In genomic region chr4:962231-963208, GRCh38 we compare ENCODE assay signal across 16 cellular contexts. TPM values are rescaled to one million over a fixed set of nuclear protein-coding genes. Genes with fewer than 3 reads are reported as not detected.
DNase-seq lines count a peak whose midpoint lies in the region; ATAC-seq, FAIRE-seq and TF ChIP-seq lines count a peak whose summit lies in the region.
"Had no signal": no experiment of that assay in that cellular context is flagged by ENCODE, and none has a peak within 500 bp of the region (broad histone marks: within the 10 kb centered on the region; RNA-seq: fewer than 3 reads in every experiment).

No MANE protein-coding gene starts in this region.

- TF ChIP-seq CTCF in left ventricle myocardium inferior (IDR thresholded peaks at IDR 0.05; ENCODE audit: borderline replicate concordance) (no peak), K562 (IDR thresholded peaks at IDR 0.05 in 2 of 3, conservative IDR thresholded peaks at IDR 0.05 in 1 of 3; ENCODE audit: insufficient read depth in 2 of 3, low read depth in 1 of 3, low read length in 3 of 3) (no peak), transverse colon (IDR thresholded peaks at IDR 0.05) (no peak)

- peaks cover 2% of the 10 kb centered on the region for H3K36me3 Mint-ChIP-seq in T-helper 2 cell treated with Interferon-gamma antibody and Interleukin-4, amounts not matched to agents 5 μg/mL and 100 μg/mL, for 36 hours (ENCODE audit: low read depth)
- peaks cover 26 to 28% of the 10 kb centered on the region in 2 donors for H3K36me3 Mint-ChIP-seq in stimulated activated naive B cell treated with anti-CD40 and anti-IgM and Interleukin-4, amounts not matched to agents 10 μg/mL and 1 μg/mL and 100 μg/mL, for 72 hours

- H3K4me1 ChIP-seq in left ventricle myocardium inferior, result peaks cover 2% of the 10 kb centered on the region
- H3K4me1 ChIP-seq in K562 (replicated peaks in 1 of 2; ENCODE audit: control insufficient read depth in 2 of 2, insufficient read depth in 2 of 2, low read length in 2 of 2), result peaks cover 0 to 46% of the 10 kb centered on the region in 2 experiments; a peak in 2 of 5 replicates
- peaks cover 0 to 24% (median 9%) of the 10 kb centered on the region in 4 donors for H3K4me1 ChIP-seq in transverse colon
- H3K4me1 ChIP-seq: adrenal gland, parathyroid adenoma had no signal

- CTCF ChIA-PET in K562 (lab: Yijun Ruan, JAX; ENCODE audit: low intra/inter-chr PET ratio), result no interaction called here

- no peak overlapping the region for H3K27ac ChIP-seq in left ventricle myocardium inferior (replicated peaks)
- no peak overlapping the region for H3K27ac ChIP-seq in K562 (ENCODE audit: extremely low read depth, low read depth, low read length)
- H3K27ac ChIP-seq in transverse colon, result peak overlapping the region; percentile 78 to 83 (median 82)
- H3K27ac ChIP-seq: adrenal gland, coronary artery, KMS-11, parathyroid adenoma had no signal

- H3K27me3 Mint-ChIP-seq in T-helper 2 cell treated with Interferon-gamma antibody and Interleukin-4, amounts not matched to agents 5 μg/mL and 100 μg/mL, for 36 hours (ENCODE audit: low read depth), result no peaks in the 10 kb centered on the region
- no peaks in the 10 kb centered on the region for H3K27me3 Mint-ChIP-seq in stimulated activated naive B cell treated with anti-CD40 and anti-IgM and Interleukin-4, amounts not matched to agents 10 μg/mL and 1 μg/mL and 100 μg/mL, for 72 hours

- no peak for ATAC-seq in K562
- no peak for ATAC-seq in stimulated activated naive B cell treated with anti-CD40 and anti-IgM and Interleukin-4, amounts not matched to agents 10 μg/mL and 1 μg/mL and 100 μg/mL, for 72 hours (replicated peaks)

- H3K36me3 ChIP-seq in left ventricle myocardium inferior, result peaks cover 55% of the 10 kb centered on the region
- peaks cover 26% of the 10 kb centered on the region; the same call in 1 of the 3 replicates for H3K36me3 ChIP-seq in K562 (ENCODE audit: control insufficient read depth, insufficient read depth, low read length)
- H3K36me3 ChIP-seq in transverse colon, result peaks cover 0 to 8% (median 0%) of the 10 kb centered on the region in 4 donors

- no peak for TF ChIP-seq POLR2A in K562 (conservative IDR thresholded peaks at IDR 0.05)
- peak; percentile 19 for TF ChIP-seq POLR2A in transverse colon (IDR thresholded peaks at IDR 0.05)

- POLR2A ChIA-PET in K562 (lab: Yijun Ruan, JAX), result interaction anchor here (0.6 to 1.3 kb wide), 2 partner anchors 30 to 397 kb away, joined by 3 to 4 read pairs; partner anchors contain the start of genes GAK and TMEM175

- in situ Hi-C loops in K562 (cut with MboI) (no loop called here), transverse colon (cut with MboI; ENCODE audit: low pct_ligation_motif_present in 1 of 4, low pct_unique_long_range_greater_than_20kb in 1 of 4, low sequenced_read_pairs in 3 of 4) (no loop called here)

- H2AFZ ChIP-seq in K562 (ENCODE audit: low read depth, low read length), result no peak overlapping the region
- H2AFZ ChIP-seq: parathyroid adenoma had no signal

- H3K4me3 Mint-ChIP-seq in T-helper 2 cell treated with Interferon-gamma antibody and Interleukin-4, amounts not matched to agents 5 μg/mL and 100 μg/mL, for 36 hours, result no peak overlapping the region
- no peak overlapping the region for H3K4me3 Mint-ChIP-seq in stimulated activated naive B cell treated with anti-CD40 and anti-IgM and Interleukin-4, amounts not matched to agents 10 μg/mL and 1 μg/mL and 100 μg/mL, for 72 hours
- H3K4me3 Mint-ChIP-seq: T-helper 1 cell treated with Interleukin-12 subunit alpha and Interleukin-12 subunit beta and Interleukin-4 antibody, amounts not matched to agents 30 μg/mL and 1 μg/mL, for 36 hours had no signal

- H3K9me3 ChIP-seq in left ventricle myocardium inferior (replicated peaks) (no peaks in the 10 kb centered on the region), K562 (replicated peaks; ENCODE audit: control insufficient read depth, insufficient read depth, low read depth, low read length) (no peaks in the 10 kb centered on the region), transverse colon (no peaks in the 10 kb centered on the region)
- H3K9me3 ChIP-seq: adrenal gland had no signal

- no peaks in the 10 kb centered on the region for H3K79me2 ChIP-seq in K562 (ENCODE audit: control insufficient read depth, insufficient read depth, low read length)
- H3K79me2 ChIP-seq: parathyroid adenoma had no signal

- no peak overlapping the region; a peak in 1 of 4 replicates for H3K9ac ChIP-seq in K562 (ENCODE audit: insufficient read depth in 1 of 2, low read depth in 2 of 2, low read length in 2 of 2)
- H3K9ac ChIP-seq: KMS-11, parathyroid adenoma had no signal

- H4K20me1 ChIP-seq in K562 (replicated peaks; ENCODE audit: control insufficient read depth, insufficient read depth, low read length), result no peaks in the 10 kb centered on the region

- H3K27me3 ChIP-seq in left ventricle myocardium inferior (ENCODE audit: low read depth) (peaks cover 2% of the 10 kb centered on the region), K562 (ENCODE audit: control insufficient read depth in 2 of 2, insufficient read depth in 2 of 2, low read length in 2 of 2) (no peaks in the 10 kb centered on the region), transverse colon (no peaks in the 10 kb centered on the region)
- H3K27me3 ChIP-seq: adrenal gland had no signal

- no peaks in the 10 kb centered on the region for H3K9me3 Mint-ChIP-seq in T-helper 2 cell treated with Interferon-gamma antibody and Interleukin-4, amounts not matched to agents 5 μg/mL and 100 μg/mL, for 36 hours
- no peaks in the 10 kb centered on the region for H3K9me3 Mint-ChIP-seq in stimulated activated naive B cell treated with anti-CD40 and anti-IgM and Interleukin-4, amounts not matched to agents 10 μg/mL and 1 μg/mL and 100 μg/mL, for 72 hours
- H3K9me3 Mint-ChIP-seq: T-helper 1 cell treated with Interleukin-12 subunit alpha and Interleukin-12 subunit beta and Interleukin-4 antibody, amounts not matched to agents 30 μg/mL and 1 μg/mL, for 36 hours had no signal

- intact Hi-C loops in cardiac septum (cut with DNase I), result no loop called here
- intact Hi-C loops in left ventricle myocardium inferior (cut with micrococcal nuclease), result no loop called here
- intact Hi-C loops in K562 (cut with micrococcal nuclease), result no loop called here
- intact Hi-C loops in transverse colon (cut with DNase I; ENCODE audit: low total_unique reads), result no loop called here

- no TSS peak for BruUV-seq in K562 (replicated peaks; lab: Mats Ljungman, UMichigan)

- no peak for TF ChIP-seq RAD21 in K562 (CRISPR knock-in tag; conservative IDR thresholded peaks at IDR 0.05 in 1 of 2, IDR thresholded peaks at IDR 0.05 in 1 of 2)

- FAIRE-seq in K562 (lab: Jason Lieb, UNC), result no peak

- no peaks in the 10 kb centered on the region for H3K9me1 ChIP-seq in K562 (ENCODE audit: control insufficient read depth, insufficient read depth, low read length)

- TF ChIP-seq EP300 in K562 (IDR thresholded peaks at IDR 0.05; ENCODE audit: low read length) (no peak), transverse colon (IDR thresholded peaks at IDR 0.05; ENCODE audit: low read depth) (no peak)

- H3K4me2 ChIP-seq in K562 (ENCODE audit: insufficient read depth, low read length), result no peak overlapping the region
- H3K4me2 ChIP-seq: KMS-11 had no signal

- no peaks in the 10 kb centered on the region for H3K4me1 Mint-ChIP-seq in T-helper 2 cell treated with Interferon-gamma antibody and Interleukin-4, amounts not matched to agents 5 μg/mL and 100 μg/mL, for 36 hours (ENCODE audit: low read depth)
- no peaks in the 10 kb centered on the region for H3K4me1 Mint-ChIP-seq in stimulated activated naive B cell treated with anti-CD40 and anti-IgM and Interleukin-4, amounts not matched to agents 10 μg/mL and 1 μg/mL and 100 μg/mL, for 72 hours

- DNase-seq in cardiac septum (ENCODE audit: low spot score) (peak; percentile 66), left ventricle myocardium inferior (no peak), NCI-H2081 treated with DMSO at 0.1 percent for 48 hours (lab: John Stamatoyannopoulos, UW) (peak; percentile 71), K562 (ENCODE audit: extremely low read depth in 1 of 4, low spot score in 3 of 4) (no peak), transverse colon (peak; percentile 85)
- no peak for DNase-seq in effector CD8-positive, alpha-beta T cell (lab: John Stamatoyannopoulos, UW)
- DNase-seq in T-helper 2 cell treated with Interferon-gamma antibody and Interleukin-4, amounts not matched to agents 5 μg/mL and 100 μg/mL, for 36 hours (ENCODE audit: low spot score), result no peak
- DNase-seq in stimulated activated naive B cell treated with anti-CD40 and anti-IgM and Interleukin-4, amounts not matched to agents 10 μg/mL and 1 μg/mL and 100 μg/mL, for 72 hours, result no peak
- DNase-seq: activated CD4-positive, alpha-beta T cell treated with anti-CD3 and anti-CD28 coated beads for 4 hours; activated T-cell treated with anti-CD3 and anti-CD28 coated beads, Interleukin-2, amount 50 U/mL, for 48 hours; NCI-H2227 treated with DMSO at 0.1 percent for 48 hours had no signal

- H3K4me3 ChIP-seq in left ventricle myocardium inferior, result no peak overlapping the region
- no peak overlapping the region for H3K4me3 ChIP-seq in K562
- peak overlapping the region in 3 of 4 donors; percentile 6 to 37 (median 14) for H3K4me3 ChIP-seq in transverse colon
- H3K4me3 ChIP-seq: adrenal gland, coronary artery had no signal

- H3K27ac Mint-ChIP-seq in T-helper 2 cell treated with Interferon-gamma antibody and Interleukin-4, amounts not matched to agents 5 μg/mL and 100 μg/mL, for 36 hours, result no peak overlapping the region
- no peak overlapping the region for H3K27ac Mint-ChIP-seq in stimulated activated naive B cell treated with anti-CD40 and anti-IgM and Interleukin-4, amounts not matched to agents 10 μg/mL and 1 μg/mL and 100 μg/mL, for 72 hours
- H3K27ac Mint-ChIP-seq: T-helper 1 cell treated with Interleukin-12 subunit alpha and Interleukin-12 subunit beta and Interleukin-4 antibody, amounts not matched to agents 30 μg/mL and 1 μg/mL, for 36 hours had no signal

- WGBS in K562 (ENCODE audit: insufficient coverage, low coverage, missing lambda C conversion rate), result 93% methylated on average over 34 of the region's 54 CpGs
- 86% methylated on average over 32 of the region's 54 CpGs; no CpG with 5 or more reads in 1 of the 2 donors for WGBS in transverse colon (ENCODE audit: low coverage in 1 of 2), 2 donors

RNA-seq across cellular contexts. Expression of gene DGKQ, which starts 10.8 kb away (rescaled TPM):
- total RNA-seq in cardiac septum, result 5.2 TPM
- total RNA-seq in left ventricle myocardium inferior, result 3.5 TPM
- 27.1 and 96.1 TPM in 2 replicates for total RNA-seq in K562 (2011; cell fraction: chromatin; rRNA removed; ENCODE audit: low replicate concordance)
- 70.2 and 86.6 TPM in 2 replicates for total RNA-seq in K562 (2011; cell fraction: nucleolus; rRNA removed)
- 28.7 and 35.0 TPM in 2 replicates for total RNA-seq in K562 (2011; cell fraction: nucleoplasm; rRNA removed)
- total RNA-seq in K562 (2014; rRNA removed), result 17.0 and 19.1 TPM in 2 replicates
- total RNA-seq in K562 (2014; rRNA removed; fragmentation: Illumina TruSeq; extraction: Trizol), result 1.2 and 1.7 TPM in 2 replicates
- 6.1 and 6.3 TPM in 2 replicates for total RNA-seq in K562 (2015; rRNA removed; fragmentation: Illumina TruSeq; extraction: Trizol)
- 18.4 and 22.0 TPM in 2 replicates for total RNA-seq in K562 (2021)
- polyA plus RNA-seq in K562 (2011; rRNA removed), result 5.6 and 6.8 TPM in 2 replicates
- polyA plus RNA-seq in K562 (2011; cell fraction: cytosol; rRNA removed), result 5.6 and 16.4 TPM in 2 replicates
- polyA plus RNA-seq in K562 (2011; cell fraction: nucleus; rRNA removed), result 86.6 and 144 TPM in 2 replicates
- polyA plus RNA-seq in K562 (2012), result 13.1 and 23.6 TPM in 2 replicates
- 2.6 and 7.3 TPM in 2 replicates for polyA plus RNA-seq in K562 (2014; fragmentation: Illumina TruSeq; extraction: Trizol)
- under 1 TPM; 0.17 to 0.27 TPM for polyA plus RNA-seq in K562 (2014; fragmentation: Nextera tagmentation; extraction: Ambion mirVana)
- polyA plus RNA-seq in K562 (2014; rRNA removed), result 15.3 and 15.7 TPM in 2 replicates
- polyA minus RNA-seq in K562 (2011; rRNA and poly(A)+ RNA removed), result 1.9 and 2.5 TPM in 2 replicates
- polyA minus RNA-seq in K562 (2011; cell fraction: cytosol; rRNA and poly(A)+ RNA removed), result 5.5 and 7.7 TPM in 2 replicates
- 17.1 and 17.2 TPM in 2 replicates for polyA minus RNA-seq in K562 (2011; cell fraction: nucleus; rRNA and poly(A)+ RNA removed)
- 100 to 1,000 TPM in 2 of 4 donors, 10 to 100 TPM in 2; 51.8 to 147 (median 86.0) TPM for total RNA-seq in transverse colon

RNA-seq across cellular contexts. Expression of gene IDUA, which starts 24.3 kb away (rescaled TPM):
- total RNA-seq in cardiac septum (12.9 TPM), left ventricle myocardium inferior (9.0 TPM), K562 (2014; rRNA removed) (9.9 and 10.1 TPM in 2 replicates), K562 (2014; rRNA removed; fragmentation: Illumina TruSeq; extraction: Trizol) (0.26 and 0.69 TPM in 2 replicates), K562 (2015; rRNA removed; fragmentation: Illumina TruSeq; extraction: Trizol) (3.1 and 4.8 TPM in 2 replicates), K562 (2021) (13.6 and 16.1 TPM in 2 replicates), transverse colon (10 to 100 TPM; 25.9 to 78.6 (median 40.4) TPM)
- total RNA-seq in K562 (2011; cell fraction: chromatin; rRNA removed; ENCODE audit: low replicate concordance), result 7.8 and 35.6 TPM in 2 replicates
- total RNA-seq in K562 (2011; cell fraction: nucleolus; rRNA removed), result 35.8 and 36.4 TPM in 2 replicates
- total RNA-seq in K562 (2011; cell fraction: nucleoplasm; rRNA removed), result 12.5 and 18.8 TPM in 2 replicates
- polyA plus RNA-seq in K562 (2011; rRNA removed) (1.2 and 2.2 TPM in 2 replicates), K562 (2014; fragmentation: Illumina TruSeq; extraction: Trizol) (0.30 and 1.2 TPM in 2 replicates), K562 (2014; fragmentation: Nextera tagmentation; extraction: Ambion mirVana) (under 1 TPM; 0.04 to 0.13 TPM), K562 (2014; rRNA removed) (11.2 and 14.1 TPM in 2 replicates)
- polyA plus RNA-seq in K562 (2011; cell fraction: cytosol; rRNA removed), result 0.90 and 2.8 TPM in 2 replicates
- 34.5 and 72.8 TPM in 2 replicates for polyA plus RNA-seq in K562 (2011; cell fraction: nucleus; rRNA removed)
- polyA plus RNA-seq in K562 (2012), result 9.8 and 26.2 TPM in 2 replicates
- polyA minus RNA-seq in K562 (2011; rRNA and poly(A)+ RNA removed), result 0.36 and 0.70 TPM in 2 replicates
- polyA minus RNA-seq in K562 (2011; cell fraction: cytosol; rRNA and poly(A)+ RNA removed), result 7.3 and 13.7 TPM in 2 replicates
- polyA minus RNA-seq in K562 (2011; cell fraction: nucleus; rRNA and poly(A)+ RNA removed), result 10.0 and 12.1 TPM in 2 replicates

RNA-seq across cellular contexts. Expression of gene TMEM175, which starts 30.3 kb away (rescaled TPM):
- total RNA-seq in cardiac septum, result 22.7 TPM
- 20.3 TPM for total RNA-seq in left ventricle myocardium inferior
- total RNA-seq in K562 (2011; cell fraction: chromatin; rRNA removed; ENCODE audit: low replicate concordance), result 55.5 and 132 TPM in 2 replicates
- 80.9 and 84.2 TPM in 2 replicates for total RNA-seq in K562 (2011; cell fraction: nucleolus; rRNA removed)
- total RNA-seq in K562 (2011; cell fraction: nucleoplasm; rRNA removed), result 71.0 and 82.0 TPM in 2 replicates
- 14.9 and 17.7 TPM in 2 replicates for total RNA-seq in K562 (2014; rRNA removed)
- 2.4 and 3.7 TPM in 2 replicates for total RNA-seq in K562 (2014; rRNA removed; fragmentation: Illumina TruSeq; extraction: Trizol)
- 9.4 and 9.5 TPM in 2 replicates for total RNA-seq in K562 (2015; rRNA removed; fragmentation: Illumina TruSeq; extraction: Trizol)
- total RNA-seq in K562 (2021), result 13.8 and 16.9 TPM in 2 replicates
- polyA plus RNA-seq in K562 (2011; rRNA removed), result 11.4 and 28.9 TPM in 2 replicates
- 31.2 and 37.1 TPM in 2 replicates for polyA plus RNA-seq in K562 (2011; cell fraction: cytosol; rRNA removed)
- 373 and 570 TPM in 2 replicates for polyA plus RNA-seq in K562 (2011; cell fraction: nucleus; rRNA removed)
- polyA plus RNA-seq in K562 (2012), result 18.3 and 42.2 TPM in 2 replicates
- 8.5 and 21.5 TPM in 2 replicates for polyA plus RNA-seq in K562 (2014; fragmentation: Illumina TruSeq; extraction: Trizol)
- under 1 TPM; 0.13 to 0.18 TPM for polyA plus RNA-seq in K562 (2014; fragmentation: Nextera tagmentation; extraction: Ambion mirVana)
- polyA plus RNA-seq in K562 (2014; rRNA removed), result 22.5 and 30.9 TPM in 2 replicates
- 7.2 and 7.6 TPM in 2 replicates for polyA minus RNA-seq in K562 (2011; rRNA and poly(A)+ RNA removed)
- 8.2 and 14.5 TPM in 2 replicates for polyA minus RNA-seq in K562 (2011; cell fraction: cytosol; rRNA and poly(A)+ RNA removed)
- 27.3 and 30.2 TPM in 2 replicates for polyA minus RNA-seq in K562 (2011; cell fraction: nucleus; rRNA and poly(A)+ RNA removed)
- 100 to 1,000 TPM in 1 of 4 donors, 10 to 100 TPM in 3; 44.0 to 116 (median 50.5) TPM for total RNA-seq in transverse colon

RNA-seq across cellular contexts. Expression of gene GAK, which starts 30.4 kb away (rescaled TPM):
- total RNA-seq in cardiac septum, result 36.1 TPM
- total RNA-seq in left ventricle myocardium inferior, result 25.1 TPM
- 336 and 571 TPM in 2 replicates for total RNA-seq in K562 (2011; cell fraction: chromatin; rRNA removed; ENCODE audit: low replicate concordance)
- total RNA-seq in K562 (2011; cell fraction: nucleolus; rRNA removed), result 202 and 228 TPM in 2 replicates
- 235 and 247 TPM in 2 replicates for total RNA-seq in K562 (2011; cell fraction: nucleoplasm; rRNA removed)
- 102 and 105 TPM in 2 replicates for total RNA-seq in K562 (2014; rRNA removed)
- total RNA-seq in K562 (2014; rRNA removed; fragmentation: Illumina TruSeq; extraction: Trizol), result 10.4 and 12.6 TPM in 2 replicates
- 28.4 and 35.4 TPM in 2 replicates for total RNA-seq in K562 (2015; rRNA removed; fragmentation: Illumina TruSeq; extraction: Trizol)
- 94.1 and 101 TPM in 2 replicates for total RNA-seq in K562 (2021)
- 14.9 and 22.4 TPM in 2 replicates for polyA plus RNA-seq in K562 (2011; rRNA removed)
- polyA plus RNA-seq in K562 (2011; cell fraction: cytosol; rRNA removed), result 17.2 and 40.3 TPM in 2 replicates
- polyA plus RNA-seq in K562 (2011; cell fraction: nucleus; rRNA removed), result 79.9 and 106 TPM in 2 replicates
- polyA plus RNA-seq in K562 (2012), result 48.5 and 55.0 TPM in 2 replicates
- polyA plus RNA-seq in K562 (2014; fragmentation: Illumina TruSeq; extraction: Trizol), result 16.2 and 38.2 TPM in 2 replicates
- 1 to 10 TPM; 1.3 to 2.1 TPM for polyA plus RNA-seq in K562 (2014; fragmentation: Nextera tagmentation; extraction: Ambion mirVana)
- 51.9 and 83.2 TPM in 2 replicates for polyA plus RNA-seq in K562 (2014; rRNA removed)
- 51.4 and 78.3 TPM in 2 replicates for polyA minus RNA-seq in K562 (2011; rRNA and poly(A)+ RNA removed)
- polyA minus RNA-seq in K562 (2011; cell fraction: cytosol; rRNA and poly(A)+ RNA removed), result 37.3 and 39.5 TPM in 2 replicates
- 43.2 and 50.9 TPM in 2 replicates for polyA minus RNA-seq in K562 (2011; cell fraction: nucleus; rRNA and poly(A)+ RNA removed)
- 100 to 1,000 TPM; 230 to 882 (median 305) TPM for total RNA-seq in transverse colon

RNA-seq across cellular contexts. Expression of gene SLC26A1, which starts 30.7 kb away (rescaled TPM):
- total RNA-seq in cardiac septum (0.22 TPM), left ventricle myocardium inferior (not detected), K562 (2014; rRNA removed) (1.6 TPM in 2 replicates), K562 (2014; rRNA removed; fragmentation: Illumina TruSeq; extraction: Trizol) (0.40 and 0.96 TPM in 2 replicates), K562 (2015; rRNA removed; fragmentation: Illumina TruSeq; extraction: Trizol) (1.8 and 2.2 TPM in 2 replicates), K562 (2021) (3.1 and 4.2 TPM in 2 replicates), transverse colon (1 to 10 TPM; 1.7 to 4.1 (median 2.8) TPM)
- 5.5 and 11.7 TPM in 2 replicates for total RNA-seq in K562 (2011; cell fraction: chromatin; rRNA removed; ENCODE audit: low replicate concordance)
- 8.4 and 9.3 TPM in 2 replicates for total RNA-seq in K562 (2011; cell fraction: nucleolus; rRNA removed)
- 4.1 and 4.2 TPM in 2 replicates for total RNA-seq in K562 (2011; cell fraction: nucleoplasm; rRNA removed)
- polyA plus RNA-seq in K562 (2011; rRNA removed) (0.95 and 2.0 TPM in 2 replicates), K562 (2014; fragmentation: Illumina TruSeq; extraction: Trizol) (0.56 and 0.69 TPM in 2 replicates), K562 (2014; fragmentation: Nextera tagmentation; extraction: Ambion mirVana) (under 1 TPM; 0.11 to 0.24 TPM), K562 (2014; rRNA removed) (1.4 and 2.1 TPM in 2 replicates)
- polyA plus RNA-seq in K562 (2011; cell fraction: cytosol; rRNA removed), result 1.0 and 2.7 TPM in 2 replicates
- 9.1 and 12.1 TPM in 2 replicates for polyA plus RNA-seq in K562 (2011; cell fraction: nucleus; rRNA removed)
- 4.4 and 8.2 TPM in 2 replicates for polyA plus RNA-seq in K562 (2012)
- 0.51 and 0.74 TPM in 2 replicates for polyA minus RNA-seq in K562 (2011; rRNA and poly(A)+ RNA removed)
- polyA minus RNA-seq in K562 (2011; cell fraction: cytosol; rRNA and poly(A)+ RNA removed), result 1.7 TPM in 2 replicates
- 3.9 and 6.3 TPM in 2 replicates for polyA minus RNA-seq in K562 (2011; cell fraction: nucleus; rRNA and poly(A)+ RNA removed)

Comparison
In these comparisons a context has a peak if more than half of its experiments do, and no peak if none do; other contexts are left out.
1. DNase-seq: peak in cardiac septum (single experiment), NCI-H2081 treated with DMSO at 0.1 percent for 48 hours (single experiment) and transverse colon (single experiment); none in left ventricle myocardium inferior (single experiment), K562 (0 of 4), effector CD8-positive, alpha-beta T cell (single experiment), T-helper 2 cell treated with Interferon-gamma antibody and Interleukin-4, amounts not matched to agents 5 μg/mL and 100 μg/mL, for 36 hours (single experiment) and stimulated activated naive B cell treated with anti-CD40 and anti-IgM and Interleukin-4, amounts not matched to agents 10 μg/mL and 1 μg/mL and 100 μg/mL, for 72 hours (single experiment).
2. H3K27ac ChIP-seq: peak in transverse colon (4 of 4); none in left ventricle myocardium inferior (single experiment) and K562 (single experiment).
3. H3K4me3 ChIP-seq: peak in transverse colon (3 of 4); none in left ventricle myocardium inferior (single experiment) and K562 (single experiment).